ENCODE assay signal across 1 cellular context in the genomic region with DNA sequence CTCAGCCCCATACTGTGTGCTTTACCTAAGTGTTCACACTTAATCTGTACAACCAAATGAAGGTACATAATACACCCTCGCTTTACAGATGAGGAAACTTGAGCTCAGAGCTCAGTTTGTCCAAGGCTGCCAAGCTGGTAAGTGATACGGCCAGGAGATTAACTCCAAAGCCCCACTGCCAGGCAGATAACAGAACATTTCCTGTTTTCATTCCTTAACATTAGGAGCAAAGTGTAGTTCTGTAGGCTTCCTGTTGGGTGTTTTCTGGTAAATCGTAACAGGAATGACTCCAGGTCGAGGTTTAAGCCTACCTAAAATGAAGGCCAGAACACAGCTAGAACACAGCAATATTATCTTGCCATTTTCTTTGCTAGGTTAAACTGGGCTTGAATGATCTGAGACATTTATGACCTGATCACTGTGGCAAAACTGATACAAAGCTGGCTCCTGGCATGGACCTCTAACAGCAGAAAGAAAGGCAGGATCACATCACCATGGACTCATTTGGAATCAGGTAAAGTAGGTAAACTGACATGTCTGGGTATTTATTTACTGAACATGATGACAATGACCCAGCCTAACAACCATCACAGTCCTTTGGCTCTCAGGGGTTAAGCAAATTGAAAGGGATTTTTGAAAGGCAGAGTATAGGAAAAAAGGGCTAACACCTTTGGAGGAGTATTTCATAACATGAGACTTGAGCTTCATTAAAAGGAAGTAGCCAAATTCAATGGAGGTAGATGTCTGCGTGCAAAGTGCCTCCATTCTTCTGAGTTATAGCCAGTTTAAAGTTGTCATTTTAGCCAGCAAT.
TF ChIP-seq lines count a peak whose summit lies in the region.

No MANE protein-coding gene starts in this region.

TF ChIP-seq in liver, 16 proteins besides CTCF, POLR2A, EP300 and RAD21 (continued from another document):
- TF ChIP-seq, protein P1, sequence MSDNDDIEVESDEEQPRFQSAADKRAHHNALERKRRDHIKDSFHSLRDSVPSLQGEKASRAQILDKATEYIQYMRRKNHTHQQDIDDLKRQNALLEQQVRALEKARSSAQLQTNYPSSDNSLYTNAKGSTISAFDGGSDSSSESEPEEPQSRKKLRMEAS (IDR thresholded peaks at IDR 0.05): peak; percentile 48
- TF ChIP-seq, protein P2, sequence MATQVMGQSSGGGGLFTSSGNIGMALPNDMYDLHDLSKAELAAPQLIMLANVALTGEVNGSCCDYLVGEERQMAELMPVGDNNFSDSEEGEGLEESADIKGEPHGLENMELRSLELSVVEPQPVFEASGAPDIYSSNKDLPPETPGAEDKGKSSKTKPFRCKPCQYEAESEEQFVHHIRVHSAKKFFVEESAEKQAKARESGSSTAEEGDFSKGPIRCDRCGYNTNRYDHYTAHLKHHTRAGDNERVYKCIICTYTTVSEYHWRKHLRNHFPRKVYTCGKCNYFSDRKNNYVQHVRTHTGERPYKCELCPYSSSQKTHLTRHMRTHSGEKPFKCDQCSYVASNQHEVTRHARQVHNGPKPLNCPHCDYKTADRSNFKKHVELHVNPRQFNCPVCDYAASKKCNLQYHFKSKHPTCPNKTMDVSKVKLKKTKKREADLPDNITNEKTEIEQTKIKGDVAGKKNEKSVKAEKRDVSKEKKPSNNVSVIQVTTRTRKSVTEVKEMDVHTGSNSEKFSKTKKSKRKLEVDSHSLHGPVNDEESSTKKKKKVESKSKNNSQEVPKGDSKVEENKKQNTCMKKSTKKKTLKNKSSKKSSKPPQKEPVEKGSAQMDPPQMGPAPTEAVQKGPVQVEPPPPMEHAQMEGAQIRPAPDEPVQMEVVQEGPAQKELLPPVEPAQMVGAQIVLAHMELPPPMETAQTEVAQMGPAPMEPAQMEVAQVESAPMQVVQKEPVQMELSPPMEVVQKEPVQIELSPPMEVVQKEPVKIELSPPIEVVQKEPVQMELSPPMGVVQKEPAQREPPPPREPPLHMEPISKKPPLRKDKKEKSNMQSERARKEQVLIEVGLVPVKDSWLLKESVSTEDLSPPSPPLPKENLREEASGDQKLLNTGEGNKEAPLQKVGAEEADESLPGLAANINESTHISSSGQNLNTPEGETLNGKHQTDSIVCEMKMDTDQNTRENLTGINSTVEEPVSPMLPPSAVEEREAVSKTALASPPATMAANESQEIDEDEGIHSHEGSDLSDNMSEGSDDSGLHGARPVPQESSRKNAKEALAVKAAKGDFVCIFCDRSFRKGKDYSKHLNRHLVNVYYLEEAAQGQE (IDR thresholded peaks at IDR 0.05): peak; percentile 15
- TF ChIP-seq FOXA2 (IDR thresholded peaks at IDR 0.05): no peak
- TF ChIP-seq, protein P3, sequence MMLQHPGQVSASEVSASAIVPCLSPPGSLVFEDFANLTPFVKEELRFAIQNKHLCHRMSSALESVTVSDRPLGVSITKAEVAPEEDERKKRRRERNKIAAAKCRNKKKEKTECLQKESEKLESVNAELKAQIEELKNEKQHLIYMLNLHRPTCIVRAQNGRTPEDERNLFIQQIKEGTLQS (IDR thresholded peaks at IDR 0.05): no peak
- peak; percentile 82 for TF ChIP-seq YY1 (IDR thresholded peaks at IDR 0.05)
- TF ChIP-seq NR2F2 (IDR thresholded peaks at IDR 0.05): peak; percentile 44
- TF ChIP-seq HNF4A (conservative IDR thresholded peaks at IDR 0.05): peak; percentile 43 to 71
TF ChIP-seq in liver: peak in this region for 10.
